In genomic region chr12:122942609-122943008, GRCh38 we compare ENCODE assay signal across 1 cellular context.
TF ChIP-seq lines count a peak whose summit lies in the region.

No MANE protein-coding gene starts in this region.

TF ChIP-seq in GM12878, 131 proteins besides CTCF, POLR2A, EP300 and RAD21:
- peak in 1 of 2 experiments; percentile 47; a peak in 1 of 4 replicates for TF ChIP-seq BHLHE40 (IDR thresholded peaks at IDR 0.05; ENCODE audit: borderline replicate concordance in 1 of 2, low read depth in 2 of 2, low read length in 1 of 2)
- no peak for TF ChIP-seq WRNIP1 (IDR thresholded peaks at IDR 0.05; ENCODE audit: borderline replicate concordance, low read depth, low read length)
- TF ChIP-seq USF2 (IDR thresholded peaks at IDR 0.05; ENCODE audit: borderline replicate concordance, low read depth, low read length), result no peak
- no peak for TF ChIP-seq POLR2AphosphoS2 (IDR thresholded peaks at IDR 0.05; ENCODE audit: low read depth, low read length)
- TF ChIP-seq NR2F1 (conservative IDR thresholded peaks at IDR 0.05), result 0 out of 2 replicates have a peak, but pooled peaks have one; percentile 25
- no peak for TF ChIP-seq CREM (IDR thresholded peaks at IDR 0.05; ENCODE audit: low read depth)
